In genomic region chr13:102697264-102697663, GRCh38 we compare ENCODE assay signal across 35 cellular contexts. TPM values are rescaled to one million over a fixed set of nuclear protein-coding genes. Genes with fewer than 3 reads are reported as not detected.
"Had no signal": no experiment of that assay in that cellular context is flagged by ENCODE, and none has a peak within 500 bp of the region (broad histone marks: within the 10 kb centered on the region; RNA-seq: fewer than 3 reads in every experiment).

No MANE protein-coding gene starts in this region.

- H3K4me1 ChIP-seq: ascending aorta had no signal

- H3K9me3 ChIP-seq: ascending aorta had no signal

- DNase-seq: activated B cell treated with CpG ODN at 0.5 μM for 24 hours; activated CD4-positive, alpha-beta memory T cell treated with anti-CD3 and anti-CD28 coated beads for 36 hours; activated CD4-positive, alpha-beta T cell treated with anti-CD3 and anti-CD28 coated beads for 4 hours; activated CD4-positive, alpha-beta T cell treated with anti-CD3 and anti-CD28 coated beads, Interleukin-2, amount 10 ng/mL, durations not matched to agents 24 days and 14 days; activated CD4-positive, alpha-beta T cell treated with anti-CD3 and anti-CD28 coated beads, Interleukin-2, amount 50 U/mL, for 1 hour; activated CD4-positive, alpha-beta T cell treated with anti-CD3 and anti-CD28 coated beads, Interleukin-2, amount 50 U/mL, for 4 hours; activated CD4-positive, CD25-positive, alpha-beta regulatory T cell treated with anti-CD3 and anti-CD28 coated beads, Interleukin-2, amount 50 U/mL, for 72 hours; activated CD8-positive, alpha-beta memory T cell treated with anti-CD3 and anti-CD28 coated beads, Interleukin-2, amount 50 U/mL, for 4 hours; activated CD8-positive, alpha-beta T cell treated with anti-CD3 and anti-CD28 coated beads for 36 hours; activated effector memory CD4-positive, alpha-beta T cell treated with Interleukin-2 at 50 U/mL for 16 hours; activated gamma-delta T cell; activated naive CD4-positive, alpha-beta T cell treated with anti-CD3 and anti-CD28 coated beads, Interleukin-2, amount 10 ng/mL, durations not matched to agents 7 days and 5 days; activated naive CD4-positive, alpha-beta T cell treated with Interleukin-2 at 50 U/mL for 16 hours; activated T-cell treated with anti-CD3 and anti-CD28 coated beads for 4 hours; activated T-cell treated with anti-CD3 and anti-CD28 coated beads, Interleukin-2, amount 50 U/mL, for 1 hour; activated T-cell treated with anti-CD3 and anti-CD28 coated beads, Interleukin-2, amount 50 U/mL, for 4 hours; amygdala; anterior cingulate cortex; caudate nucleus; SW 1271; T-helper 1 cell; T-helper 2 cell; T-helper 9 cell had no signal

- H3K9me3 Mint-ChIP-seq: activated CD4-positive, alpha-beta T cell treated with anti-CD3 and anti-CD28 coated beads, Interleukin-2, amount 10 ng/mL, durations not matched to agents 24 days and 14 days; activated naive CD4-positive, alpha-beta T cell treated with anti-CD3 and anti-CD28 coated beads, Interleukin-2, amount 10 ng/mL, durations not matched to agents 7 days and 5 days; activated T-helper 2 cell treated with anti-CD3 and anti-CD28 coated beads, Interferon-gamma antibody, Interleukin-2, Interleukin-4, amounts not matched to agents 10 μg/mL and 5 μg/mL and 100 μg/mL, durations not matched to agents 14 hours and 24 hours and 36 hours; T-helper 1 cell treated with Interleukin-12 subunit alpha and Interleukin-12 subunit beta and Interleukin-4 antibody, amounts not matched to agents 30 μg/mL and 1 μg/mL, for 36 hours had no signal

- H3K4me1 Mint-ChIP-seq: activated B cell treated with CpG ODN at 0.5 μM for 24 hours; activated CD4-positive, alpha-beta T cell treated with anti-CD3 and anti-CD28 coated beads, Interleukin-2, amount 10 ng/mL, durations not matched to agents 24 days and 14 days; activated naive CD4-positive, alpha-beta T cell treated with anti-CD3 and anti-CD28 coated beads, Interleukin-2, amount 10 ng/mL, durations not matched to agents 7 days and 5 days; activated naive CD4-positive, alpha-beta T cell treated with anti-CD3 and anti-CD28 coated beads, Interleukin-2, amount 50 U/mL, for 24 hours; central memory CD8-positive, alpha-beta T cell had no signal

- H3K36me3 ChIP-seq: ascending aorta, cardiac muscle cell had no signal

- ATAC-seq: activated CD8-positive, alpha-beta T cell treated with anti-CD3 and anti-CD28 coated beads for 36 hours; activated T-cell treated with anti-CD3 and anti-CD28 coated beads, Interleukin-2, amount 50 U/mL, for 4 hours had no signal

- H3K27me3 Mint-ChIP-seq: brain had no signal

- H3K27ac Mint-ChIP-seq: activated B cell treated with CpG ODN at 0.5 μM for 24 hours; activated CD4-positive, alpha-beta memory T cell treated with anti-CD3 and anti-CD28 coated beads for 36 hours; activated CD4-positive, alpha-beta T cell treated with anti-CD3 and anti-CD28 coated beads, Interleukin-2, amount 10 ng/mL, durations not matched to agents 24 days and 14 days; activated CD8-positive, alpha-beta T cell treated with anti-CD3 and anti-CD28 coated beads for 36 hours; activated naive CD4-positive, alpha-beta T cell treated with anti-CD3 and anti-CD28 coated beads, Interleukin-2, amount 10 ng/mL, durations not matched to agents 7 days and 5 days; activated naive CD4-positive, alpha-beta T cell treated with anti-CD3 and anti-CD28 coated beads, Interleukin-2, amount 50 U/mL, for 24 hours; activated naive CD8-positive, alpha-beta T cell; activated T-helper 2 cell treated with anti-CD3 and anti-CD28 coated beads, Interferon-gamma antibody, Interleukin-2, Interleukin-4, amounts not matched to agents 10 μg/mL and 5 μg/mL and 100 μg/mL, durations not matched to agents 14 hours and 24 hours and 36 hours; T-helper 1 cell treated with Interleukin-12 subunit alpha and Interleukin-12 subunit beta and Interleukin-4 antibody, amounts not matched to agents 30 μg/mL and 1 μg/mL, for 36 hours; T-helper 2 cell treated with Interferon-gamma antibody and Interleukin-4, amounts not matched to agents 5 μg/mL and 100 μg/mL, for 36 hours had no signal

- H3K27ac ChIP-seq: ascending aorta, cardiac muscle cell, VCaP had no signal

- H3K4me3 ChIP-seq: ascending aorta, cardiac muscle cell had no signal

- H3K36me3 Mint-ChIP-seq: activated CD4-positive, alpha-beta memory T cell treated with anti-CD3 and anti-CD28 coated beads for 36 hours; activated naive CD4-positive, alpha-beta T cell treated with anti-CD3 and anti-CD28 coated beads, Interleukin-2, amount 10 ng/mL, durations not matched to agents 7 days and 5 days; brain had no signal

- H3K4me3 Mint-ChIP-seq: activated B cell treated with CpG ODN at 0.5 μM for 24 hours; activated CD4-positive, alpha-beta memory T cell treated with anti-CD3 and anti-CD28 coated beads for 36 hours; activated CD4-positive, alpha-beta T cell treated with anti-CD3 and anti-CD28 coated beads, Interleukin-2, amount 10 ng/mL, durations not matched to agents 24 days and 14 days; activated CD8-positive, alpha-beta T cell treated with anti-CD3 and anti-CD28 coated beads for 36 hours; activated naive CD4-positive, alpha-beta T cell treated with anti-CD3 and anti-CD28 coated beads, Interleukin-2, amount 10 ng/mL, durations not matched to agents 7 days and 5 days; activated naive CD4-positive, alpha-beta T cell treated with anti-CD3 and anti-CD28 coated beads, Interleukin-2, amount 50 U/mL, for 24 hours; activated naive CD8-positive, alpha-beta T cell; activated T-cell treated with anti-CD3 and anti-CD28 coated beads, Interleukin-2, amount 50 U/mL, for 4 hours; brain; central memory CD8-positive, alpha-beta T cell; T-helper 1 cell treated with Interleukin-12 subunit alpha and Interleukin-12 subunit beta and Interleukin-4 antibody, amounts not matched to agents 30 μg/mL and 1 μg/mL, for 36 hours; T-helper 2 cell treated with Interferon-gamma antibody and Interleukin-4, amounts not matched to agents 5 μg/mL and 100 μg/mL, for 36 hours had no signal

- H3K27me3 ChIP-seq: ascending aorta, cardiac muscle cell had no signal

RNA-seq across cellular contexts. Expression of gene METTL21C, which starts 2.4 kb away (rescaled TPM):
- total RNA-seq: activated B cell treated with CpG ODN at 0.5 μM for 24 hours; activated CD4-positive, alpha-beta memory T cell treated with anti-CD3 and anti-CD28 coated beads for 36 hours; activated CD4-positive, alpha-beta T cell treated with anti-CD3 and anti-CD28 coated beads, Interleukin-2, amount 10 ng/mL, durations not matched to agents 24 days and 14 days; activated CD8-positive, alpha-beta memory T cell treated with anti-CD3 and anti-CD28 coated beads for 36 hours; activated CD8-positive, alpha-beta T cell treated with anti-CD3 and anti-CD28 coated beads for 36 hours; activated T-cell treated with anti-CD3 and anti-CD28 coated beads, Interleukin-2, amount 50 U/mL, for 4 hours; activated T-helper 2 cell treated with anti-CD3 and anti-CD28 coated beads, Interferon-gamma antibody, Interleukin-2, Interleukin-4, amounts not matched to agents 10 μg/mL and 5 μg/mL and 100 μg/mL, durations not matched to agents 14 hours and 24 hours and 36 hours; ascending aorta; bronchial epithelial cell; cardiac muscle cell had no signal
